Comparison of ENCODE assay signal across 8 cellular contexts in the genomic region with DNA sequence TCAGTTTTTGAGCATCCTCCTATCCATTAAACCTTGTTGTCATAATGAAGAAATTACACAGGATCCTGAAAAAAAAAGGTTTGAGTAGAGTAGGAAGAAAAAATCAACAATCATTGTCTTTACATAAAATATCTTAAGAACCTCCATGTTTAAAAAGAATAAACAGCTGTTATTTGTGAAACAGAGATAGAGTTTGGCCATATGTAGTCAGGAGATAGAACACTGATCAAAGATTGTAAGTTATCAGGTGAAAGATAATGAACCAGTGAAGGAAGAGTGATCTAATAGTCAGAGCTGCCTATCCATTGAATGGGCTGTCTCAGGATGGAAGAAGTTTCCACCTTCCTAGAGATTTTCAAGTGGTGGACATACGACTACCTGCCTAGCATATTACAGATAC.
"Had no signal": no experiment of that assay in that cellular context is flagged by ENCODE, and none has a peak within 500 bp of the region (broad histone marks: within the 10 kb centered on the region; RNA-seq: fewer than 3 reads in every experiment).

No MANE protein-coding gene starts in this region.

- ATAC-seq: GM12878 had no signal

- H3K4me3 ChIP-seq: GM12878 had no signal

- FAIRE-seq: G401.6, GM12878, GM12891, GM12892, GM18507, GM19239 had no signal

- DNase-seq: GDM1, GF-D8 had no signal
